ENCODE assay signal across 1 cellular context in the genomic region with DNA sequence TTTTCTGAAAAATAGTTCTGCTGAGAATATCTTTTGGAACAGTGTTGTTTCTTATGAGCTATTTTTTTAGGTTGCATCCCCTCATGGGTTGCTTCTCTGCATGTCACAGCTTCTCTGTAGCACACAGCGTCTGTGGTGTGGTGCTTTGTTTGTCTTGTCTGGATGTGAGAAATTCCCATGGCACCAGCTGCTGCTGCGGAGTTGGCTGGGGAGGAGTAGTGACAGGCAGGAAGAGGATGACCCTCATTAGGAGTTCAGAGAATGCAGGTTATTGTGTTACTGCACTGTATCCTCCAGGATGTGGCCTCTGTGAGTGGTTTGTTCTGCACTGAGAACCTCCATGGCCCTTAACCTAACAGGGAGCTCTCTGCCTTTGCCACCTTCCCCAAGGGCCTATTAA.
A peak's percentile ranks its signal among the peaks of the same experiment; 100 is the strongest.
TF ChIP-seq lines count a peak whose summit lies in the region.

No MANE protein-coding gene starts in this region.

TF ChIP-seq in PFSK-1, 5 proteins besides CTCF, POLR2A, EP300 and RAD21 (continued from another document):
- TF ChIP-seq, protein P1, sequence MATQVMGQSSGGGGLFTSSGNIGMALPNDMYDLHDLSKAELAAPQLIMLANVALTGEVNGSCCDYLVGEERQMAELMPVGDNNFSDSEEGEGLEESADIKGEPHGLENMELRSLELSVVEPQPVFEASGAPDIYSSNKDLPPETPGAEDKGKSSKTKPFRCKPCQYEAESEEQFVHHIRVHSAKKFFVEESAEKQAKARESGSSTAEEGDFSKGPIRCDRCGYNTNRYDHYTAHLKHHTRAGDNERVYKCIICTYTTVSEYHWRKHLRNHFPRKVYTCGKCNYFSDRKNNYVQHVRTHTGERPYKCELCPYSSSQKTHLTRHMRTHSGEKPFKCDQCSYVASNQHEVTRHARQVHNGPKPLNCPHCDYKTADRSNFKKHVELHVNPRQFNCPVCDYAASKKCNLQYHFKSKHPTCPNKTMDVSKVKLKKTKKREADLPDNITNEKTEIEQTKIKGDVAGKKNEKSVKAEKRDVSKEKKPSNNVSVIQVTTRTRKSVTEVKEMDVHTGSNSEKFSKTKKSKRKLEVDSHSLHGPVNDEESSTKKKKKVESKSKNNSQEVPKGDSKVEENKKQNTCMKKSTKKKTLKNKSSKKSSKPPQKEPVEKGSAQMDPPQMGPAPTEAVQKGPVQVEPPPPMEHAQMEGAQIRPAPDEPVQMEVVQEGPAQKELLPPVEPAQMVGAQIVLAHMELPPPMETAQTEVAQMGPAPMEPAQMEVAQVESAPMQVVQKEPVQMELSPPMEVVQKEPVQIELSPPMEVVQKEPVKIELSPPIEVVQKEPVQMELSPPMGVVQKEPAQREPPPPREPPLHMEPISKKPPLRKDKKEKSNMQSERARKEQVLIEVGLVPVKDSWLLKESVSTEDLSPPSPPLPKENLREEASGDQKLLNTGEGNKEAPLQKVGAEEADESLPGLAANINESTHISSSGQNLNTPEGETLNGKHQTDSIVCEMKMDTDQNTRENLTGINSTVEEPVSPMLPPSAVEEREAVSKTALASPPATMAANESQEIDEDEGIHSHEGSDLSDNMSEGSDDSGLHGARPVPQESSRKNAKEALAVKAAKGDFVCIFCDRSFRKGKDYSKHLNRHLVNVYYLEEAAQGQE (IDR thresholded peaks at IDR 0.05; ENCODE audit: insufficient read depth in 1 of 2, low read depth in 2 of 2, low read length in 2 of 2) = peak in 1 of 2 experiments; percentile 67; a peak in 1 of 4 replicates
